ENCODE assay signal across 10 cellular contexts in genomic region chr10:8137726-8138125, GRCh38.
DNase-seq lines count a peak whose midpoint lies in the region; ATAC-seq and TF ChIP-seq lines count a peak whose summit lies in the region.
"Had no signal": no experiment of that assay in that cellular context is flagged by ENCODE, and none has a peak within 500 bp of the region (broad histone marks: within the 10 kb centered on the region; RNA-seq: fewer than 3 reads in every experiment).

No MANE protein-coding gene starts in this region.

- H3K36me3 Mint-ChIP-seq in activated CD8-positive, alpha-beta T cell treated with anti-CD3 and anti-CD28 coated beads, Interleukin-2, amount 10 ng/mL, durations not matched to agents 7 days and 5 days (ENCODE audit: low read depth) = peaks cover 2% of the 10 kb centered on the region

- WGBS in right cardiac atrium = 72% methylated on average over 6 of the region's 6 CpGs

- DNase-seq in GM06990 (ENCODE audit: extremely low read depth, insufficient read length) = peak; percentile 38
- DNase-seq in LNCaP clone FGC (ENCODE audit: low read depth) = peak; percentile 10
- peak; percentile 54 for DNase-seq in activated CD8-positive, alpha-beta T cell treated with anti-CD3 and anti-CD28 coated beads, Interleukin-2, amount 10 ng/mL, durations not matched to agents 7 days and 5 days
- DNase-seq in DMS 273 treated with DMSO at 0.1 percent for 48 hours (lab: John Stamatoyannopoulos, UW) = no peak
- DNase-seq in right cardiac atrium = no peak
- DNase-seq in NCI-H2171 treated with DMSO at 0.1 percent for 48 hours (lab: John Stamatoyannopoulos, UW) = no peak
- DNase-seq: trophoblast cell had no signal

- H3K4me1 ChIP-seq in mononuclear cell (ENCODE audit: insufficient read depth, low read length) = peaks cover 19% of the 10 kb centered on the region
- H3K4me1 ChIP-seq in right cardiac atrium (ENCODE audit: control insufficient read depth, insufficient read depth, low read length) = no peaks in the 10 kb centered on the region

- CTCF ChIA-PET in activated CD8-positive, alpha-beta T cell treated with anti-CD3 and anti-CD28 coated beads, Interleukin-2, amount 10 ng/mL, durations not matched to agents 7 days and 5 days (lab: Charles Lee) = interaction anchor here (1.1 to 1.8 kb wide), 3 partner anchors 47 to 1167 kb away, joined by 3 to 4 read pairs (median 3); no protein-coding TSS in a partner anchor

- H3K27me3 ChIP-seq in GM06990 (replicated peaks; ENCODE audit: control insufficient read depth, insufficient read depth, low read length) (no peaks in the 10 kb centered on the region), mononuclear cell (ENCODE audit: insufficient read depth, low read length) (peaks cover 12% of the 10 kb centered on the region), right cardiac atrium (ENCODE audit: control insufficient read depth, insufficient read depth) (no peaks in the 10 kb centered on the region)

- intact Hi-C loops in right cardiac atrium (cut with DNase I) = no loop called here

- H3K4me1 Mint-ChIP-seq in activated CD8-positive, alpha-beta T cell treated with anti-CD3 and anti-CD28 coated beads, Interleukin-2, amount 10 ng/mL, durations not matched to agents 7 days and 5 days (ENCODE audit: low read depth) = peaks cover 66% of the 10 kb centered on the region

- no peaks in the 10 kb centered on the region for H3K36me3 ChIP-seq in GM06990 (ENCODE audit: control insufficient read depth, insufficient read depth, low read length)

- H3K27ac ChIP-seq in right cardiac atrium (ENCODE audit: low read length) = no peak overlapping the region

- H3K4me3 ChIP-seq in GM06990 (replicated peaks; ENCODE audit: low read depth, low read length) (no peak overlapping the region), LNCaP clone FGC (ENCODE audit: low read depth, low read length) (no peak overlapping the region), mononuclear cell (ENCODE audit: low read length) (peak overlapping the region; percentile 1), right cardiac atrium (ENCODE audit: low read length) (no peak overlapping the region)
- H3K4me3 ChIP-seq: PC-9 had no signal

- H3K27me3 Mint-ChIP-seq in activated CD8-positive, alpha-beta T cell treated with anti-CD3 and anti-CD28 coated beads, Interleukin-2, amount 10 ng/mL, durations not matched to agents 7 days and 5 days (ENCODE audit: low read depth) = no peaks in the 10 kb centered on the region

- TF ChIP-seq CTCF in GM06990 (IDR thresholded peaks at IDR 0.05; ENCODE audit: insufficient read depth, low read length, poor library complexity, severe bottlenecking) = no peak
- TF ChIP-seq CTCF in LNCaP clone FGC (IDR thresholded peaks at IDR 0.05; ENCODE audit: control insufficient read depth, extremely low read depth, insufficient read depth) = no peak

- peak overlapping the region; percentile 79 for H3K4me3 Mint-ChIP-seq in activated CD8-positive, alpha-beta T cell treated with anti-CD3 and anti-CD28 coated beads, Interleukin-2, amount 10 ng/mL, durations not matched to agents 7 days and 5 days

- H3K9me3 ChIP-seq in mononuclear cell (ENCODE audit: low read depth, low read length) (no peaks in the 10 kb centered on the region), right cardiac atrium (ENCODE audit: control insufficient read depth, low read length) (no peaks in the 10 kb centered on the region)

- POLR2A ChIA-PET in activated CD8-positive, alpha-beta T cell treated with anti-CD3 and anti-CD28 coated beads, Interleukin-2, amount 10 ng/mL, durations not matched to agents 7 days and 5 days (lab: Charles Lee) = interaction anchor here (0.7 to 2.0 kb wide), 5 partner anchors 67 to 107 kb away, joined by 3 to 11 read pairs (median 5); partner anchors contain the start of gene GATA3

- peaks cover 4% of the 10 kb centered on the region for H3K9me3 Mint-ChIP-seq in activated CD8-positive, alpha-beta T cell treated with anti-CD3 and anti-CD28 coated beads, Interleukin-2, amount 10 ng/mL, durations not matched to agents 7 days and 5 days (ENCODE audit: insufficient read depth)

- ATAC-seq in activated CD8-positive, alpha-beta T cell treated with anti-CD3 and anti-CD28 coated beads, Interleukin-2, amount 10 ng/mL, durations not matched to agents 7 days and 5 days = peak; percentile 61
- ATAC-seq in HG03175 (IDR thresholded peaks at IDR 0.05; ENCODE audit: unreplicated experiment) = no peak
- ATAC-seq in right cardiac atrium = no peak

- peak overlapping the region; percentile 93 for H3K27ac Mint-ChIP-seq in activated CD8-positive, alpha-beta T cell treated with anti-CD3 and anti-CD28 coated beads, Interleukin-2, amount 10 ng/mL, durations not matched to agents 7 days and 5 days

Comparison
In these comparisons a context has a peak if more than half of its experiments do, and no peak if none do; other contexts are left out.
1. DNase-seq: peak in GM06990 (single experiment), LNCaP clone FGC (single experiment) and activated CD8-positive, alpha-beta T cell treated with anti-CD3 and anti-CD28 coated beads, Interleukin-2, amount 10 ng/mL, durations not matched to agents 7 days and 5 days (single experiment); none in DMS 273 treated with DMSO at 0.1 percent for 48 hours (single experiment), right cardiac atrium (0 of 3) and NCI-H2171 treated with DMSO at 0.1 percent for 48 hours (single experiment).